In genomic region chr1:119330062-119330939, GRCh38 we compare ENCODE assay signal across 29 cellular contexts. TPM values are rescaled to one million over a fixed set of nuclear protein-coding genes. Genes with fewer than 3 reads are reported as not detected.
DNase-seq lines count a peak whose midpoint lies in the region; FAIRE-seq and TF ChIP-seq lines count a peak whose summit lies in the region.
"Had no signal": no experiment of that assay in that cellular context is flagged by ENCODE, and none has a peak within 500 bp of the region (broad histone marks: within the 10 kb centered on the region; RNA-seq: fewer than 3 reads in every experiment).

No MANE protein-coding gene starts in this region.

- TF ChIP-seq CTCF in astrocyte (IDR thresholded peaks at IDR 0.05; ENCODE audit: insufficient read depth, low read depth, low read length) (no peak), tibial artery (IDR thresholded peaks at IDR 0.05) (no peak)

- H3K36me3 ChIP-seq in astrocyte (ENCODE audit: insufficient read depth, low read length) (no peaks in the 10 kb centered on the region), tibial artery (no peaks in the 10 kb centered on the region), H7 (replicated peaks; ENCODE audit: control insufficient read depth, insufficient read depth, low read length) (no peaks in the 10 kb centered on the region)
- H3K36me3 ChIP-seq: BLaER1 treated with 17β-estradiol and CSF1 and Interleukin-3, amounts not matched to agents 10 nM and 100 nM; heart right ventricle; SJSA1; suprapubic skin; WERI-Rb-1 had no signal

- H3K4me2 ChIP-seq in astrocyte (ENCODE audit: low read length), result no peak overlapping the region
- H3K4me2 ChIP-seq: BLaER1 treated with 17β-estradiol and CSF1 and Interleukin-3, amounts not matched to agents 10 nM and 100 nM had no signal

- H3K27ac Mint-ChIP-seq in astrocyte (ENCODE audit: unreplicated experiment), result no peak overlapping the region
- H3K27ac Mint-ChIP-seq: activated naive CD8-positive, alpha-beta T cell treated with anti-CD3 and anti-CD28 coated beads, Interleukin-2, amount 10 ng/mL, durations not matched to agents 7 days and 5 days; natural killer cell treated with Interleukin-12 subunit alpha and Interleukin-12 subunit beta and Interleukin-15 and Interleukin-18, amount 100 ng/mL, for 72 hours had no signal

- no peak overlapping the region for H3K4me3 Mint-ChIP-seq in astrocyte (ENCODE audit: unreplicated experiment)
- H3K4me3 Mint-ChIP-seq: activated naive CD8-positive, alpha-beta T cell treated with anti-CD3 and anti-CD28 coated beads, Interleukin-2, amount 10 ng/mL, durations not matched to agents 7 days and 5 days; natural killer cell treated with Interleukin-12 subunit alpha and Interleukin-12 subunit beta and Interleukin-15 and Interleukin-18, amount 100 ng/mL, for 72 hours had no signal

- H3K27me3 ChIP-seq in astrocyte (ENCODE audit: insufficient read depth, low read length) (no peaks in the 10 kb centered on the region), tibial artery (peaks cover 0 to 2% of the 10 kb centered on the region in 2 donors), H7 (ENCODE audit: control insufficient read depth, insufficient read depth, low read length) (no peaks in the 10 kb centered on the region)
- H3K27me3 ChIP-seq: right lobe of liver, SJSA1, suprapubic skin had no signal

- H3K9me3 ChIP-seq in astrocyte (ENCODE audit: insufficient read depth, low read depth, low read length) (no peaks in the 10 kb centered on the region), tibial artery (no peaks in the 10 kb centered on the region)
- H3K9me3 ChIP-seq: heart right ventricle, right lobe of liver, SJSA1, suprapubic skin had no signal

- FAIRE-seq in astrocyte (lab: Jason Lieb, UNC) (no peak), frontal cortex (lab: Jason Lieb, UNC) (no peak)
- FAIRE-seq: endothelial cell of umbilical vein, RCC 7860 had no signal

- H3K4me1 Mint-ChIP-seq in astrocyte (ENCODE audit: low read depth, unreplicated experiment), result peaks cover 4% of the 10 kb centered on the region

- peaks cover 7% of the 10 kb centered on the region for H3K4me1 ChIP-seq in astrocyte (ENCODE audit: insufficient read depth, low read length)
- peaks cover 0 to 12% (median 8%) of the 10 kb centered on the region in 4 donors for H3K4me1 ChIP-seq in tibial artery
- H3K4me1 ChIP-seq: SJSA1 had no signal

- no peak overlapping the region for H3K9ac ChIP-seq in astrocyte (ENCODE audit: low read length)
- H3K9ac ChIP-seq: BLaER1 treated with 17β-estradiol and CSF1 and Interleukin-3, amounts not matched to agents 10 nM and 100 nM; GM23248; parathyroid adenoma had no signal

- H3K9me3 Mint-ChIP-seq in astrocyte (ENCODE audit: unreplicated experiment), result peaks cover 2% of the 10 kb centered on the region
- H3K9me3 Mint-ChIP-seq: activated naive CD8-positive, alpha-beta T cell treated with anti-CD3 and anti-CD28 coated beads, Interleukin-2, amount 10 ng/mL, durations not matched to agents 7 days and 5 days; natural killer cell treated with Interleukin-12 subunit alpha and Interleukin-12 subunit beta and Interleukin-15 and Interleukin-18, amount 100 ng/mL, for 72 hours had no signal

- H3K79me2 ChIP-seq in astrocyte (ENCODE audit: insufficient read depth, low read length), result no peaks in the 10 kb centered on the region
- H3K79me2 ChIP-seq: parathyroid adenoma had no signal

- intact Hi-C loops in tibial artery (cut with DNase I; ENCODE audit: low total_unique reads), result no loop called here

- no peaks in the 10 kb centered on the region for H4K20me1 ChIP-seq in astrocyte (ENCODE audit: insufficient read depth, low read length)
- H4K20me1 ChIP-seq: BLaER1 treated with 17β-estradiol and CSF1 and Interleukin-3, amounts not matched to agents 10 nM and 100 nM had no signal

- H3K27ac ChIP-seq in astrocyte (ENCODE audit: low read depth, low read length), result no peak overlapping the region
- H3K27ac ChIP-seq in tibial artery, result no peak overlapping the region
- H3K27ac ChIP-seq: BLaER1 treated with 17β-estradiol and CSF1 and Interleukin-3, amounts not matched to agents 10 nM and 100 nM; GM23248; heart right ventricle; parathyroid adenoma; SJSA1; suprapubic skin; WERI-Rb-1 had no signal

- no peak overlapping the region for H2AFZ ChIP-seq in astrocyte (ENCODE audit: low read depth, low read length)
- H2AFZ ChIP-seq: GM23248, parathyroid adenoma had no signal

- peaks cover 33% of the 10 kb centered on the region for H3K27me3 Mint-ChIP-seq in astrocyte (ENCODE audit: low read depth, unreplicated experiment)
- H3K27me3 Mint-ChIP-seq: natural killer cell treated with Interleukin-12 subunit alpha and Interleukin-12 subunit beta and Interleukin-15 and Interleukin-18, amount 100 ng/mL, for 72 hours had no signal

- H3K4me3 ChIP-seq in astrocyte (ENCODE audit: insufficient read depth, low read depth, low read length) (no peak overlapping the region), tibial artery (no peak overlapping the region), H7 (ENCODE audit: insufficient read depth, low read depth, low read length) (no peak overlapping the region)
- H3K4me3 ChIP-seq: BLaER1 treated with 17β-estradiol and CSF1 and Interleukin-3, amounts not matched to agents 10 nM and 100 nM; GM23248; heart right ventricle; right lobe of liver; SJSA1; suprapubic skin had no signal

- DNase-seq in NCI-H82 (lab: John Stamatoyannopoulos, UW) (peak; percentile 8), NCI-H82 treated with DMSO at 0.1 percent for 48 hours (lab: John Stamatoyannopoulos, UW; ENCODE audit: unreplicated experiment) (no peak), astrocyte (ENCODE audit: low read depth) (peak; percentile 3), iris pigment epithelial cell (ENCODE audit: low read depth) (peak; percentile 56), tibial artery (no peak), frontal cortex (ENCODE audit: low spot score in 2 of 2) (no peak), H7 (no peak)
- no peak for DNase-seq in activated T-cell treated with anti-CD3 and anti-CD28 coated beads, Interleukin-2, amount 50 U/mL, for 48 hours
- DNase-seq: 8988T; activated CD4-positive, alpha-beta T cell treated with anti-CD3 and anti-CD28 coated beads, Interleukin-2, amount 50 U/mL, for 1 hour; activated effector memory CD4-positive, alpha-beta T cell treated with Interleukin-2 at 50 U/mL for 16 hours; activated naive CD8-positive, alpha-beta T cell treated with anti-CD3 and anti-CD28 coated beads, Interleukin-2, amount 10 ng/mL, durations not matched to agents 7 days and 5 days; Calu3; GM23248; heart right ventricle; IMR-90; NCI-H1105 treated with DMSO at 0.1 percent for 48 hours; NK-92 treated with Interleukin-12 subunit alpha and Interleukin-12 subunit beta, amount 100 ng/mL, for 24 hours; right lobe of liver; T-helper 2 cell; WERI-Rb-1 had no signal

- no peaks in the 10 kb centered on the region for H3K36me3 Mint-ChIP-seq in astrocyte (ENCODE audit: low read depth, unreplicated experiment)
- H3K36me3 Mint-ChIP-seq: activated naive CD8-positive, alpha-beta T cell treated with anti-CD3 and anti-CD28 coated beads, Interleukin-2, amount 10 ng/mL, durations not matched to agents 7 days and 5 days; natural killer cell treated with Interleukin-12 subunit alpha and Interleukin-12 subunit beta and Interleukin-15 and Interleukin-18, amount 100 ng/mL, for 72 hours had no signal

RNA-seq across cellular contexts. Expression of gene HAO2, which starts 38.3 kb away (rescaled TPM):
- total RNA-seq in astrocyte (not detected in 2 replicates), frontal cortex (under 0.01 TPM)
- 0.38 and 1.2 TPM in 2 replicates for total RNA-seq in H7 (2014; rRNA removed; shearing (Covaris generic))
- total RNA-seq: activated naive CD8-positive, alpha-beta T cell treated with anti-CD3 and anti-CD28 coated beads, Interleukin-2, amount 10 ng/mL, durations not matched to agents 7 days and 5 days; Calu3; dermis microvascular lymphatic vessel endothelial cell; endothelial cell of umbilical vein; GM23248; heart right ventricle; IMR-90; natural killer cell treated with Interleukin-12 subunit alpha and Interleukin-12 subunit beta and Interleukin-15 and Interleukin-18, amount 100 ng/mL, for 72 hours; SJSA1 had no signal

Comparison
In these comparisons a context has a peak if more than half of its experiments do, and no peak if none do; other contexts are left out.
1. DNase-seq: peak in NCI-H82 (single experiment), astrocyte (single experiment) and iris pigment epithelial cell (single experiment); none in NCI-H82 treated with DMSO at 0.1 percent for 48 hours (single experiment), tibial artery (0 of 2), activated T-cell treated with anti-CD3 and anti-CD28 coated beads, Interleukin-2, amount 50 U/mL, for 48 hours (0 of 2), frontal cortex (0 of 2) and H7 (single experiment).